Comparison of ENCODE assay signal across 8 cellular contexts in genomic region chr3:123202451-123202850, GRCh38. TPM values are rescaled to one million over a fixed set of nuclear protein-coding genes. Genes with fewer than 3 reads are reported as not detected.
A peak's percentile ranks its signal among the peaks of the same experiment; 100 is the strongest.
DNase-seq lines count a peak whose midpoint lies in the region; ATAC-seq and TF ChIP-seq lines count a peak whose summit lies in the region.

No MANE protein-coding gene starts in this region.

- peak overlapping the region; percentile 97 for H3K27ac Mint-ChIP-seq in T-helper 2 cell treated with Interferon-gamma antibody and Interleukin-4, amounts not matched to agents 5 μg/mL and 100 μg/mL, for 36 hours

- H3K36me3 Mint-ChIP-seq in T-helper 2 cell treated with Interferon-gamma antibody and Interleukin-4, amounts not matched to agents 5 μg/mL and 100 μg/mL, for 36 hours (ENCODE audit: low read depth) = peaks cover 6% of the 10 kb centered on the region

- peaks cover 4% of the 10 kb centered on the region for H3K9me3 Mint-ChIP-seq in T-helper 2 cell treated with Interferon-gamma antibody and Interleukin-4, amounts not matched to agents 5 μg/mL and 100 μg/mL, for 36 hours

- H3K27ac ChIP-seq in 22Rv1 (peak overlapping the region; percentile 80; the same call in 1 of the 2 replicates), psoas muscle (peak overlapping the region; percentile 85)

- H3K4me3 ChIP-seq in GM12865 (ENCODE audit: low read depth, low read length) (peak overlapping the region; percentile 96), fibroblast of the aortic adventitia (ENCODE audit: low read depth, low read length) (peak overlapping the region; percentile 95), psoas muscle (peak overlapping the region; percentile 97)

- TF ChIP-seq CTCF in 22Rv1 (IDR thresholded peaks at IDR 0.05) = no peak
- no peak for TF ChIP-seq CTCF in GM12865 (IDR thresholded peaks at IDR 0.05; ENCODE audit: insufficient read depth, low read depth, low read length, missing control alignments)
- no peak for TF ChIP-seq CTCF in fibroblast of the aortic adventitia (IDR thresholded peaks at IDR 0.05; ENCODE audit: insufficient read depth, low read length)
- no peak for TF ChIP-seq CTCF in psoas muscle (IDR thresholded peaks at IDR 0.05)

- peak overlapping the region; percentile 92 for H3K4me3 Mint-ChIP-seq in T-helper 2 cell treated with Interferon-gamma antibody and Interleukin-4, amounts not matched to agents 5 μg/mL and 100 μg/mL, for 36 hours

- no peaks in the 10 kb centered on the region for H3K27me3 ChIP-seq in psoas muscle (ENCODE audit: insufficient read depth in 3 of 3, low read length in 2 of 3)

- H3K9me3 ChIP-seq in psoas muscle = no peaks in the 10 kb centered on the region

- intact Hi-C loops in psoas muscle (cut with DNase I) = no loop called here

- ATAC-seq in psoas muscle (no peak), GM19463 (IDR thresholded peaks at IDR 0.05; ENCODE audit: unreplicated experiment) (no peak), HG03457 (IDR thresholded peaks at IDR 0.05; ENCODE audit: unreplicated experiment) (no peak), GM18868 (IDR thresholded peaks at IDR 0.05; ENCODE audit: unreplicated experiment) (no peak)

- H3K4me1 Mint-ChIP-seq in T-helper 2 cell treated with Interferon-gamma antibody and Interleukin-4, amounts not matched to agents 5 μg/mL and 100 μg/mL, for 36 hours (ENCODE audit: low read depth) = peaks cover 16% of the 10 kb centered on the region

- 1% methylated on average over 7 of the region's 7 CpGs for WGBS in psoas muscle, 3 donors

- H3K27me3 Mint-ChIP-seq in T-helper 2 cell treated with Interferon-gamma antibody and Interleukin-4, amounts not matched to agents 5 μg/mL and 100 μg/mL, for 36 hours (ENCODE audit: low read depth) = no peaks in the 10 kb centered on the region

- H3K36me3 ChIP-seq in psoas muscle (ENCODE audit: insufficient read depth in 1 of 2, low read depth in 1 of 2) = peaks cover 0 to 7% of the 10 kb centered on the region in 2 donors

- peaks cover 5% of the 10 kb centered on the region for H3K4me1 ChIP-seq in psoas muscle

- DNase-seq in GM12865 (ENCODE audit: low read depth) = no peak
- DNase-seq in T-helper 2 cell treated with Interferon-gamma antibody and Interleukin-4, amounts not matched to agents 5 μg/mL and 100 μg/mL, for 36 hours (ENCODE audit: low spot score) = no peak
- DNase-seq in fibroblast of the aortic adventitia (ENCODE audit: low read depth) = peak; percentile 5
- DNase-seq in psoas muscle = no peak

RNA-seq across cellular contexts. Expression of gene SEC22A, which starts 0.7 kb away (rescaled TPM):
- 21.3 and 44.6 TPM in 2 replicates for total RNA-seq in fibroblast of the aortic adventitia (ENCODE audit: low replicate concordance)
- total RNA-seq in psoas muscle = 1 to 10 TPM; 5.1 to 6.9 (median 6.3) TPM
- polyA plus RNA-seq in psoas muscle = 1 to 10 TPM; 5.2 to 7.4 (median 5.4) TPM
